In genomic region chr22:40258463-40259046, GRCh38 we compare ENCODE assay signal across 10 cellular contexts.
DNase-seq lines count a peak whose midpoint lies in the region; ATAC-seq and TF ChIP-seq lines count a peak whose summit lies in the region.
"Had no signal": no experiment of that assay in that cellular context is flagged by ENCODE, and none has a peak within 500 bp of the region (broad histone marks: within the 10 kb centered on the region; RNA-seq: fewer than 3 reads in every experiment).

No MANE protein-coding gene starts in this region.

- DNase-seq in Right ventricle myocardium superior (no peak), Right ventricle myocardium inferior (ENCODE audit: missing footprints) (no peak), lower lobe of right lung (no peak), aorta (no peak), OCI-M1 (lab: John Stamatoyannopoulos, UW) (no peak), ACHN (no peak), nucleus accumbens (lab: John Stamatoyannopoulos, UW) (no peak)
- no peak for DNase-seq in central memory CD8-positive, alpha-beta T cell (ENCODE audit: low spot score in 2 of 2)
- DNase-seq: NCI-H1417 treated with DMSO at 0.1 percent for 48 hours had no signal

- no peak for TF ChIP-seq CTCF in lower lobe of right lung (IDR thresholded peaks at IDR 0.05)

- H3K36me3 Mint-ChIP-seq in central memory CD8-positive, alpha-beta T cell (ENCODE audit: insufficient read depth), result peaks cover 26% of the 10 kb centered on the region

- H3K9me3 ChIP-seq in lower lobe of right lung, result no peaks in the 10 kb centered on the region
- H3K9me3 ChIP-seq in aorta (ENCODE audit: control insufficient read depth, low read length), result no peaks in the 10 kb centered on the region

- H3K4me3 Mint-ChIP-seq in central memory CD8-positive, alpha-beta T cell, result no peak overlapping the region

- H3K27me3 ChIP-seq in lower lobe of right lung (ENCODE audit: low read depth) (no peaks in the 10 kb centered on the region), aorta (ENCODE audit: control insufficient read depth in 1 of 2, insufficient read depth in 2 of 2, low read length in 1 of 2) (no peaks in the 10 kb centered on the region)
- H3K27me3 ChIP-seq: BLaER1 had no signal

- no peaks in the 10 kb centered on the region for H3K27me3 Mint-ChIP-seq in central memory CD8-positive, alpha-beta T cell

- peaks cover 49% of the 10 kb centered on the region for H3K4me1 Mint-ChIP-seq in central memory CD8-positive, alpha-beta T cell

- ATAC-seq in Right ventricle myocardium superior (ENCODE audit: poor library complexity), result peak; percentile 63
- no peak for ATAC-seq in Right ventricle myocardium inferior
- no peak for ATAC-seq in central memory CD8-positive, alpha-beta T cell (replicated peaks; ENCODE audit: extremely low read depth, poor library complexity, severe bottlenecking)
- peak; percentile 15 to 40 for ATAC-seq in lower lobe of right lung
- peak; percentile 38 for ATAC-seq in aorta (ENCODE audit: low FRiP score)

- peak overlapping the region; percentile 48 for H3K27ac Mint-ChIP-seq in central memory CD8-positive, alpha-beta T cell (ENCODE audit: low read depth)

- H3K4me1 ChIP-seq in lower lobe of right lung (peaks cover 18% of the 10 kb centered on the region), aorta (ENCODE audit: control insufficient read depth in 1 of 2, insufficient read depth in 2 of 2, low read length in 2 of 2) (peaks cover under 1 to 2% of the 10 kb centered on the region in 2 donors)

- H3K36me3 ChIP-seq in lower lobe of right lung, result peaks cover 27% of the 10 kb centered on the region
- no peaks in the 10 kb centered on the region for H3K36me3 ChIP-seq in aorta (ENCODE audit: control insufficient read depth in 1 of 2, insufficient read depth in 2 of 2, low read length in 1 of 2)

- H3K27ac ChIP-seq in lower lobe of right lung, result no peak overlapping the region
- no peak overlapping the region for H3K27ac ChIP-seq in aorta (ENCODE audit: low read depth in 1 of 2, low read length in 2 of 2)
- H3K27ac ChIP-seq: BLaER1 had no signal

- no peaks in the 10 kb centered on the region for H3K9me3 Mint-ChIP-seq in central memory CD8-positive, alpha-beta T cell

- in situ Hi-C loops in ACHN (cut with HindIII; ENCODE audit: low pct_ligation_motif_present, low pct_unique_long_range_greater_than_20kb, low sequenced_read_pairs), result no loop called here

- WGBS in aorta, 2 donors, result 34 to 40% methylated on average over 2 of the region's 2 CpGs

- H3K4me3 ChIP-seq in lower lobe of right lung, result no peak overlapping the region
- H3K4me3 ChIP-seq in aorta (ENCODE audit: low read length in 2 of 2), result no peak overlapping the region
- H3K4me3 ChIP-seq: BLaER1 had no signal

- intact Hi-C loops in Right ventricle myocardium superior (cut with DNase I), result no loop called here
- intact Hi-C loops in Right ventricle myocardium inferior (cut with DNase I), result no loop called here
- intact Hi-C loops in lower lobe of right lung (cut with DNase I), result no loop called here
- intact Hi-C loops in aorta (cut with DNase I), result no loop called here

Comparison
In these comparisons a context has a peak if more than half of its experiments do, and no peak if none do; other contexts are left out.
1. ATAC-seq: peak in Right ventricle myocardium superior (single experiment), lower lobe of right lung (2 of 2) and aorta (single experiment); none in Right ventricle myocardium inferior (single experiment) and central memory CD8-positive, alpha-beta T cell (single experiment).